In the genomic region with DNA sequence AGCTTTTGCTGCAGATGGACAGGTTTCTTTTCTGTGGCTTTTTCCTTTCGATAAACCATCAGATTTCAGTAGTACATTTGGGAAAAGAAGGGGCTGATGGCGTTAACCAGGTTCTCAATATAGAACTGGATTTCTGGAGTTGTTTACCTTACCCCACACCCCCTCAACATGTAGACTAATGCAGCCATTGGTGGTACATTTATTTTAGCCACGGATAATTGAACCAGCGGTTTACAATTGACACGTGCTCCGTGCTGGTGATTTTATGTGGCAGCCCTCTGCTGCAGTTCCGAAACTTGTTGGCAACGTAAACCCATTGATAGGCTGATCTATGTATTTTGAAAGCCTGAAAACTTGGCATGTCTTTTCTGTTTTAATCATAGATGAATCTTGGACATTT, we compare ENCODE assay signal across 14 cellular contexts. TPM values are rescaled to one million over a fixed set of nuclear protein-coding genes. Genes with fewer than 3 reads are reported as not detected.
DNase-seq lines count a peak whose midpoint lies in the region; ATAC-seq, FAIRE-seq and TF ChIP-seq lines count a peak whose summit lies in the region.
"Had no signal": no experiment of that assay in that cellular context is flagged by ENCODE, and none has a peak within 500 bp of the region (broad histone marks: within the 10 kb centered on the region; RNA-seq: fewer than 3 reads in every experiment).

No MANE protein-coding gene starts in this region.

- H3K36me3 Mint-ChIP-seq in astrocyte (ENCODE audit: low read depth, unreplicated experiment) = peaks cover 1% of the 10 kb centered on the region
- peaks cover 4% of the 10 kb centered on the region for H3K36me3 Mint-ChIP-seq in memory B cell

- H3K9me3 ChIP-seq in left ventricle myocardium inferior (replicated peaks) = no peaks in the 10 kb centered on the region
- no peaks in the 10 kb centered on the region for H3K9me3 ChIP-seq in astrocyte (ENCODE audit: insufficient read depth, low read depth, low read length)

- no peak for DNase-seq in left ventricle myocardium inferior
- no peak for DNase-seq in left cardiac atrium
- peak; percentile 6 for DNase-seq in astrocyte (ENCODE audit: low read depth)
- no peak for DNase-seq in memory B cell (ENCODE audit: low spot score in 2 of 2)
- DNase-seq in GM19239 (ENCODE audit: insufficient read length, low spot score) = no peak
- DNase-seq: activated CD4-positive, alpha-beta T cell treated with anti-CD3 and anti-CD28 coated beads, Interleukin-2, amount 10 ng/mL, durations not matched to agents 7 days and 5 days; activated effector memory CD4-positive, alpha-beta T cell treated with Interleukin-2 at 50 U/mL for 16 hours; CD8-positive, alpha-beta memory T cell had no signal

- H3K27ac ChIP-seq in left ventricle myocardium inferior (replicated peaks) (peak overlapping the region; percentile 78), astrocyte (ENCODE audit: low read depth, low read length) (peak overlapping the region; percentile 22)

- no peak for ATAC-seq in left cardiac atrium
- no peak for ATAC-seq in memory B cell (ENCODE audit: low read depth)
- no peak for ATAC-seq in HG03469 (IDR thresholded peaks at IDR 0.05; ENCODE audit: unreplicated experiment)
- no peak for ATAC-seq in HG02763 (IDR thresholded peaks at IDR 0.05; ENCODE audit: unreplicated experiment)
- no peak for ATAC-seq in GM18511 (IDR thresholded peaks at IDR 0.05; ENCODE audit: unreplicated experiment)

- H3K4me3 ChIP-seq in left ventricle myocardium inferior (peak overlapping the region; percentile 66), astrocyte (ENCODE audit: insufficient read depth, low read depth, low read length) (peak overlapping the region; percentile 49)

- peak overlapping the region; percentile 99 for H3K4me2 ChIP-seq in astrocyte (ENCODE audit: low read length)

- H3K36me3 ChIP-seq in left ventricle myocardium inferior (no peaks in the 10 kb centered on the region), astrocyte (ENCODE audit: insufficient read depth, low read length) (peaks cover 3% of the 10 kb centered on the region)

- H3K4me1 ChIP-seq in left ventricle myocardium inferior (peaks cover 38% of the 10 kb centered on the region), astrocyte (ENCODE audit: insufficient read depth, low read length) (peaks cover 8% of the 10 kb centered on the region)

- peaks cover 81% of the 10 kb centered on the region for H3K79me2 ChIP-seq in astrocyte (ENCODE audit: insufficient read depth, low read length)

- no peak for FAIRE-seq in astrocyte (lab: Jason Lieb, UNC)
- FAIRE-seq in GM19239 (lab: Jason Lieb, UNC) = no peak

- H3K9ac ChIP-seq in astrocyte (ENCODE audit: low read length) = peak overlapping the region; percentile 84

- intact Hi-C loops in left ventricle myocardium inferior (cut with micrococcal nuclease) (no loop called here), left cardiac atrium (cut with DNase I) (loop anchor here in 1 of 2 donors (10.0 kb wide), 1 partner anchor 217 kb away; no protein-coding TSS in a partner anchor)

- no peak overlapping the region for H2AFZ ChIP-seq in astrocyte (ENCODE audit: low read depth, low read length)

- H3K4me1 Mint-ChIP-seq in astrocyte (ENCODE audit: low read depth, unreplicated experiment) (peaks cover 7% of the 10 kb centered on the region), memory B cell (peaks cover 3% of the 10 kb centered on the region)
- H3K4me1 Mint-ChIP-seq: central memory CD8-positive, alpha-beta T cell had no signal

- no peak for TF ChIP-seq CTCF in left ventricle myocardium inferior (IDR thresholded peaks at IDR 0.05; ENCODE audit: borderline replicate concordance)
- TF ChIP-seq CTCF in astrocyte (IDR thresholded peaks at IDR 0.05; ENCODE audit: insufficient read depth, low read depth, low read length) = no peak

- H3K27me3 Mint-ChIP-seq in astrocyte (ENCODE audit: low read depth, unreplicated experiment) = peaks cover 6% of the 10 kb centered on the region
- peaks cover 14% of the 10 kb centered on the region for H3K27me3 Mint-ChIP-seq in memory B cell

- H3K27ac Mint-ChIP-seq in astrocyte (ENCODE audit: unreplicated experiment) (no peak overlapping the region), memory B cell (no peak overlapping the region)
- H3K27ac Mint-ChIP-seq: activated CD4-positive, alpha-beta T cell treated with anti-CD3 and anti-CD28 coated beads, Interleukin-2, amount 10 ng/mL, durations not matched to agents 7 days and 5 days; CD8-positive, alpha-beta memory T cell had no signal

- H3K4me3 Mint-ChIP-seq in astrocyte (ENCODE audit: unreplicated experiment) (peak overlapping the region; percentile 70), memory B cell (peak overlapping the region; percentile 43)
- H3K4me3 Mint-ChIP-seq: activated CD4-positive, alpha-beta T cell treated with anti-CD3 and anti-CD28 coated beads, Interleukin-2, amount 10 ng/mL, durations not matched to agents 7 days and 5 days; CD8-positive, alpha-beta memory T cell; central memory CD8-positive, alpha-beta T cell had no signal

- H3K9me3 Mint-ChIP-seq in astrocyte (ENCODE audit: unreplicated experiment) (peaks cover 2% of the 10 kb centered on the region), memory B cell (peaks cover 2% of the 10 kb centered on the region)
- H3K9me3 Mint-ChIP-seq: central memory CD8-positive, alpha-beta T cell had no signal

- H4K20me1 ChIP-seq in astrocyte (ENCODE audit: insufficient read depth, low read length) = peaks cover 51% of the 10 kb centered on the region

- H3K27me3 ChIP-seq in left ventricle myocardium inferior (ENCODE audit: low read depth) = peaks cover 100% of the 10 kb centered on the region
- no peaks in the 10 kb centered on the region for H3K27me3 ChIP-seq in astrocyte (ENCODE audit: insufficient read depth, low read length)

RNA-seq across cellular contexts. Expression of a gene that starts 5.4 kb away (rescaled TPM):
- 0.93 TPM for total RNA-seq in left ventricle myocardium inferior
- under 1 TPM; 0.21 to 0.42 TPM for total RNA-seq in left cardiac atrium
- 15.1 and 19.2 TPM in 2 replicates for total RNA-seq in astrocyte
- total RNA-seq: activated CD4-positive, alpha-beta T cell treated with anti-CD3 and anti-CD28 coated beads, Interleukin-2, amount 10 ng/mL, durations not matched to agents 7 days and 5 days; CD8-positive, alpha-beta memory T cell; lung microvascular endothelial cell; ureter had no signal
